ENCODE assay signal across 8 cellular contexts in genomic region chr21:44939532-44940115, GRCh38. TPM values are rescaled to one million over a fixed set of nuclear protein-coding genes. Genes with fewer than 3 reads are reported as not detected.
DNase-seq lines count a peak whose midpoint lies in the region; ATAC-seq and TF ChIP-seq lines count a peak whose summit lies in the region.

TSS of gene SLX9 (plus strand) at chr21:44940029. CDS start at chr21:44940058, 29 bp downstream.

- in situ Hi-C loops in HAP-1 (cut with MboI; ENCODE audit: low sequenced_read_pairs) = no loop called here

- H3K27me3 ChIP-seq in HAP-1 (ENCODE audit: low read depth) (no peaks in the 10 kb centered on the region), upper lobe of right lung (no peaks in the 10 kb centered on the region)

- peaks cover 13% of the 10 kb centered on the region for H3K36me3 Mint-ChIP-seq in T-cell
- H3K36me3 Mint-ChIP-seq in activated naive CD8-positive, alpha-beta T cell treated with anti-CD3 and anti-CD28 coated beads, Interleukin-2, amount 50 U/mL, for 24 hours (ENCODE audit: low read depth) = peaks cover 27% of the 10 kb centered on the region

- peak within 1 kb of the TSS; percentile 90 for H3K4me3 ChIP-seq in HAP-1
- peak within 1 kb of the TSS; percentile 98 for H3K4me3 ChIP-seq in upper lobe of right lung

- intact Hi-C loops in cardiac septum (cut with DNase I) (loop anchor here (10.0 kb wide), 1 partner anchor 125 kb away; the partner anchor contains the start of gene SUMO3), posterior vena cava (cut with DNase I) (no loop called here), upper lobe of right lung (cut with DNase I) (loop anchor here (10.0 kb wide), 1 partner anchor 135 kb away; the partner anchor contains the start of gene UBE2G2)

- no peak for TF ChIP-seq CTCF in upper lobe of right lung (IDR thresholded peaks at IDR 0.05)

- H3K27ac ChIP-seq in upper lobe of right lung = peak within 1 kb of the TSS; percentile 70

- no peaks in the 10 kb centered on the region for H3K9me3 Mint-ChIP-seq in T-cell
- no peaks in the 10 kb centered on the region for H3K9me3 Mint-ChIP-seq in activated naive CD8-positive, alpha-beta T cell treated with anti-CD3 and anti-CD28 coated beads, Interleukin-2, amount 50 U/mL, for 24 hours

- ATAC-seq in T-cell (replicated peaks in 1 of 4) (peak; percentile 94 to 96 (median 94)), upper lobe of right lung (peak; percentile 96)
- peak; percentile 94 for ATAC-seq in activated naive CD8-positive, alpha-beta T cell treated with anti-CD3 and anti-CD28 coated beads, Interleukin-2, amount 50 U/mL, for 24 hours

- POLR2A ChIA-PET in T-cell (lab: Charles Lee) = no interaction called here

- H3K36me3 ChIP-seq in HAP-1 (replicated peaks) (peaks cover 24% of the 10 kb centered on the region), upper lobe of right lung (peaks cover 11% of the 10 kb centered on the region)

- DNase-seq in ELF-1 (ENCODE audit: low read depth, low spot score) (peak; percentile 86), HAP-1 (ENCODE audit: low spot score in 2 of 2) (peak; percentile 74 to 86), NAMALWA (ENCODE audit: low spot score) (peak; percentile 78), T-cell (peak; percentile 57 to 85 (median 72)), cardiac septum (ENCODE audit: low spot score) (peak; percentile 85), posterior vena cava (ENCODE audit: low spot score) (peak; percentile 94), upper lobe of right lung (peak; percentile 91)
- DNase-seq in activated naive CD8-positive, alpha-beta T cell treated with anti-CD3 and anti-CD28 coated beads, Interleukin-2, amount 50 U/mL, for 24 hours = peak; percentile 89

- no peaks in the 10 kb centered on the region for H3K27me3 Mint-ChIP-seq in T-cell
- no peaks in the 10 kb centered on the region for H3K27me3 Mint-ChIP-seq in activated naive CD8-positive, alpha-beta T cell treated with anti-CD3 and anti-CD28 coated beads, Interleukin-2, amount 50 U/mL, for 24 hours

- CTCF ChIA-PET in T-cell (lab: Charles Lee) = interaction anchor here (0.8 to 1.0 kb wide), 2 partner anchors 189 to 197 kb away, joined by 3 read pairs; no protein-coding TSS in a partner anchor

- H3K4me1 Mint-ChIP-seq in T-cell = peaks cover 38 to 45% (median 44%) of the 10 kb centered on the region in 3 donors
- H3K4me1 Mint-ChIP-seq in activated naive CD8-positive, alpha-beta T cell treated with anti-CD3 and anti-CD28 coated beads, Interleukin-2, amount 50 U/mL, for 24 hours = peaks cover 47% of the 10 kb centered on the region

- peak within 1 kb of the TSS; percentile 86 to 96 (median 91) for H3K4me3 Mint-ChIP-seq in T-cell
- peak within 1 kb of the TSS; percentile 92 for H3K4me3 Mint-ChIP-seq in activated naive CD8-positive, alpha-beta T cell treated with anti-CD3 and anti-CD28 coated beads, Interleukin-2, amount 50 U/mL, for 24 hours

- H3K9me3 ChIP-seq in HAP-1 (no peaks in the 10 kb centered on the region), upper lobe of right lung (no peaks in the 10 kb centered on the region)

- peaks cover 4% of the 10 kb centered on the region for H3K4me1 ChIP-seq in HAP-1
- H3K4me1 ChIP-seq in upper lobe of right lung = peaks cover 15% of the 10 kb centered on the region

- H3K27ac Mint-ChIP-seq in T-cell = peak within 1 kb of the TSS; percentile 83 to 87
- H3K27ac Mint-ChIP-seq in activated naive CD8-positive, alpha-beta T cell treated with anti-CD3 and anti-CD28 coated beads, Interleukin-2, amount 50 U/mL, for 24 hours = peak within 1 kb of the TSS; percentile 89

RNA-seq across cellular contexts. Expression of gene SLX9, which starts in this region (rescaled TPM):
- total RNA-seq in T-cell (10 to 100 TPM; 16.7 to 32.2 (median 26.7) TPM), cardiac septum (35.8 TPM), posterior vena cava (10 to 100 TPM; 25.8 to 31.6 TPM), upper lobe of right lung (22.8 TPM)

Comparison
In these comparisons a context has a peak if more than half of its experiments do, and no peak if none do; other contexts are left out.
1. Peak in every context shown above with its lines: DNase-seq, ATAC-seq, H3K4me3 ChIP-seq and H3K27ac ChIP-seq.
2. intact Hi-C loops: an anchor here in cardiac septum (10.0 kb wide) and upper lobe of right lung (10.0 kb wide); none called in posterior vena cava.